ENCODE assay signal across 10 cellular contexts in the genomic region with DNA sequence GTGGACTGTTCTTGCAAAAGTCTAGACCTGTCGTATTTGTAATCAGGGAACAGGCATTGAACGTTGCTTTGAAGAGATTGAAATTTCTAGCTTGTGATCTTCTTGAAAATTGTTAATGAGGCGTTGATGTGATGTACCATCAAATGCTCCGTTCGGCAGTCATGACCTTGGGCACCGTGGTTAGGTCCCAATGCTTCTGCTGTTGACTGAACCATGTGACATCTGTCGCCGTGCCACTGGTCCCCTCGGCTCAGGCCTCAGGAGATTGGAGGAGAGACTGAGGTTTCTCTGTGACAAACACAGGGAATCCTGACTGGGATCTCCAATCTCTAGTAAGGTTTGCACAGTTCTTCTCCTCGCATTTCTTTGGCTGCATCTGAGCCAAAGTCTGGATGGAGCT. TPM values are rescaled to one million over a fixed set of nuclear protein-coding genes. Genes with fewer than 3 reads are reported as not detected.
DNase-seq lines count a peak whose midpoint lies in the region; ATAC-seq, FAIRE-seq and TF ChIP-seq lines count a peak whose summit lies in the region.
"Had no signal": no experiment of that assay in that cellular context is flagged by ENCODE, and none has a peak within 500 bp of the region (broad histone marks: within the 10 kb centered on the region; RNA-seq: fewer than 3 reads in every experiment).

No MANE protein-coding gene starts in this region.

- H3K4me1 Mint-ChIP-seq in activated T-helper 2 cell treated with anti-CD3 and anti-CD28 coated beads, Interferon-gamma antibody, Interleukin-2, Interleukin-4, amounts not matched to agents 10 μg/mL and 5 μg/mL and 100 μg/mL, durations not matched to agents 14 hours and 24 hours and 36 hours (ENCODE audit: low read depth), result peaks cover 50% of the 10 kb centered on the region
- peaks cover 9% of the 10 kb centered on the region for H3K4me1 Mint-ChIP-seq in nephron progenitor cell

- TF ChIP-seq POLR2A in H54 (IDR thresholded peaks at IDR 0.05; ENCODE audit: low read depth, low read length), result no peak

- H3K79me2 ChIP-seq in DND-41 (ENCODE audit: insufficient read depth, low read length) (peaks cover 46% of the 10 kb centered on the region), MM.1S (ENCODE audit: low read length) (peaks cover 80% of the 10 kb centered on the region)

- H3K36me3 Mint-ChIP-seq in activated T-helper 2 cell treated with anti-CD3 and anti-CD28 coated beads, Interferon-gamma antibody, Interleukin-2, Interleukin-4, amounts not matched to agents 10 μg/mL and 5 μg/mL and 100 μg/mL, durations not matched to agents 14 hours and 24 hours and 36 hours (ENCODE audit: low read depth), result peaks cover 61% of the 10 kb centered on the region
- no peaks in the 10 kb centered on the region for H3K36me3 Mint-ChIP-seq in nephron progenitor cell (ENCODE audit: low read depth)

- no peak for FAIRE-seq in H54 (lab: Jason Lieb, UNC)
- FAIRE-seq: G401.6 had no signal

- no peaks in the 10 kb centered on the region for H3K27me3 Mint-ChIP-seq in activated T-helper 2 cell treated with anti-CD3 and anti-CD28 coated beads, Interferon-gamma antibody, Interleukin-2, Interleukin-4, amounts not matched to agents 10 μg/mL and 5 μg/mL and 100 μg/mL, durations not matched to agents 14 hours and 24 hours and 36 hours (ENCODE audit: low read depth)
- H3K27me3 Mint-ChIP-seq in nephron progenitor cell (ENCODE audit: low read depth, poor library complexity), result peaks cover 58% of the 10 kb centered on the region

- peaks cover 21% of the 10 kb centered on the region for H3F3A ChIP-seq in MM.1S (ENCODE audit: insufficient read depth, low read length)

- no peaks in the 10 kb centered on the region for H3K27me3 ChIP-seq in DND-41 (ENCODE audit: insufficient read depth, low read length, poor library complexity)
- H3K27me3 ChIP-seq in MM.1S (replicated peaks; ENCODE audit: insufficient read depth, low read length), result no peaks in the 10 kb centered on the region
- no peaks in the 10 kb centered on the region for H3K27me3 ChIP-seq in neutrophil

- peaks cover 52% of the 10 kb centered on the region for H3K4me1 ChIP-seq in DND-41 (ENCODE audit: insufficient read depth, low read length)
- peaks cover 24% of the 10 kb centered on the region for H3K4me1 ChIP-seq in MM.1S (ENCODE audit: low read length)
- peaks cover 63 to 69% of the 10 kb centered on the region in 2 experiments for H3K4me1 ChIP-seq in neutrophil (ENCODE audit: control insufficient read depth in 1 of 2, insufficient read depth in 1 of 2, low read depth in 1 of 2, low read length in 1 of 2)

- peak overlapping the region; percentile 81 for H3K27ac ChIP-seq in DND-41 (ENCODE audit: low read length)
- H3K27ac ChIP-seq in MM.1S (ENCODE audit: low read length), result no peak overlapping the region
- H3K27ac ChIP-seq in neutrophil, result peak overlapping the region; percentile 99

- H4K20me1 ChIP-seq in DND-41 (ENCODE audit: insufficient read depth, low read length), result peaks cover 67% of the 10 kb centered on the region
- peaks cover 9% of the 10 kb centered on the region; the same call in 1 of the 2 replicates for H4K20me1 ChIP-seq in MM.1S (ENCODE audit: insufficient read depth, low read length)

- peak overlapping the region; percentile 20 to 62; a peak in 3 of 4 replicates for H3K4me3 ChIP-seq in DND-41 (ENCODE audit: low read depth in 1 of 2, low read length in 2 of 2)
- peak overlapping the region; percentile 73; the same call in 1 of the 2 replicates for H3K4me3 ChIP-seq in MM.1S (ENCODE audit: low read length)
- H3K4me3 ChIP-seq in neutrophil (ENCODE audit: low read depth in 1 of 2, low read length in 1 of 2), result peak overlapping the region; percentile 65 to 81

- in situ Hi-C loops in ACHN (cut with HindIII; ENCODE audit: low pct_ligation_motif_present, low pct_unique_long_range_greater_than_20kb, low sequenced_read_pairs), result no loop called here

- ATAC-seq in DND-41 (ENCODE audit: insufficient read depth, low read depth), result no peak
- no peak for ATAC-seq in HG02642 (IDR thresholded peaks at IDR 0.05; ENCODE audit: poor library complexity, unreplicated experiment)

- intact Hi-C loops in activated T-helper 2 cell treated with anti-CD3 and anti-CD28 coated beads, Interferon-gamma antibody, Interleukin-2, Interleukin-4, amounts not matched to agents 10 μg/mL and 5 μg/mL and 100 μg/mL, durations not matched to agents 14 hours and 24 hours and 36 hours (cut with micrococcal nuclease), result loop anchor here (1.0 to 5.0 kb wide), 2 partner anchors 72 to 180 kb away; partner anchors contain the start of gene RNF207

- H3K36me3 ChIP-seq in DND-41 (ENCODE audit: insufficient read depth, low read length) (peaks cover 23% of the 10 kb centered on the region; the same call in 1 of the 2 replicates), MM.1S (replicated peaks; ENCODE audit: insufficient read depth, low read length) (0 out of 2 replicates have a peak, but pooled peaks cover 5% of the 10 kb centered on the region), neutrophil (no peaks in the 10 kb centered on the region)

- peak overlapping the region; percentile 98 for H3K4me3 Mint-ChIP-seq in activated T-helper 2 cell treated with anti-CD3 and anti-CD28 coated beads, Interferon-gamma antibody, Interleukin-2, Interleukin-4, amounts not matched to agents 10 μg/mL and 5 μg/mL and 100 μg/mL, durations not matched to agents 14 hours and 24 hours and 36 hours (ENCODE audit: low read depth)
- H3K4me3 Mint-ChIP-seq in nephron progenitor cell, result no peak overlapping the region

- H3K9me3 ChIP-seq in DND-41 (ENCODE audit: insufficient read depth, low read length, severe bottlenecking), result no peaks in the 10 kb centered on the region
- H3K9me3 ChIP-seq in MM.1S (replicated peaks; ENCODE audit: insufficient read depth, low read length), result no peaks in the 10 kb centered on the region
- no peaks in the 10 kb centered on the region for H3K9me3 ChIP-seq in neutrophil

- no peak for TF ChIP-seq CTCF in DND-41 (IDR thresholded peaks at IDR 0.05; ENCODE audit: borderline replicate concordance, extremely low read depth, low read length, poor library complexity, severe bottlenecking)
- no peak for TF ChIP-seq CTCF in MM.1S (IDR thresholded peaks at IDR 0.05; ENCODE audit: low read length)
- no peak for TF ChIP-seq CTCF in neutrophil (IDR thresholded peaks at IDR 0.05)
- no peak for TF ChIP-seq CTCF in nephron progenitor cell (IDR thresholded peaks at IDR 0.05)

- H3K9ac ChIP-seq in DND-41 (ENCODE audit: low read depth, low read length) (peak overlapping the region; percentile 54), MM.1S (ENCODE audit: low read length) (no peak overlapping the region)

- H3K9me2 ChIP-seq in MM.1S (replicated peaks; ENCODE audit: insufficient read depth, low read length), result no peaks in the 10 kb centered on the region

- peak; percentile 27 for DNase-seq in DND-41
- DNase-seq in MM.1S, result no peak
- DNase-seq in activated T-helper 2 cell treated with anti-CD3 and anti-CD28 coated beads, Interferon-gamma antibody, Interleukin-2, Interleukin-4, amounts not matched to agents 10 μg/mL and 5 μg/mL and 100 μg/mL, durations not matched to agents 14 hours and 24 hours and 36 hours (ENCODE audit: low spot score), result peak; percentile 26
- DNase-seq in nephron progenitor cell, result no peak
- DNase-seq in ACHN, result no peak
- DNase-seq in H54 (ENCODE audit: insufficient read length, low spot score), result no peak
- DNase-seq: NCI-H1417 had no signal

- peak overlapping the region; percentile 71 for H3K4me2 ChIP-seq in DND-41 (ENCODE audit: insufficient read depth, low read length)
- H3K4me2 ChIP-seq in MM.1S (ENCODE audit: low read depth, low read length), result peak overlapping the region; percentile 96; the same call in 1 of the 2 replicates

- H2AFZ ChIP-seq in DND-41 (ENCODE audit: low read depth, low read length) (no peak overlapping the region), MM.1S (ENCODE audit: low read length) (no peak overlapping the region)

- H3K9me3 Mint-ChIP-seq in activated T-helper 2 cell treated with anti-CD3 and anti-CD28 coated beads, Interferon-gamma antibody, Interleukin-2, Interleukin-4, amounts not matched to agents 10 μg/mL and 5 μg/mL and 100 μg/mL, durations not matched to agents 14 hours and 24 hours and 36 hours, result no peaks in the 10 kb centered on the region
- H3K9me3 Mint-ChIP-seq in nephron progenitor cell, result no peaks in the 10 kb centered on the region

- H3K27ac Mint-ChIP-seq in activated T-helper 2 cell treated with anti-CD3 and anti-CD28 coated beads, Interferon-gamma antibody, Interleukin-2, Interleukin-4, amounts not matched to agents 10 μg/mL and 5 μg/mL and 100 μg/mL, durations not matched to agents 14 hours and 24 hours and 36 hours, result peak overlapping the region; percentile 97
- H3K27ac Mint-ChIP-seq in nephron progenitor cell, result no peak overlapping the region

RNA-seq across cellular contexts. Expression of gene KCNAB2, which starts 18.1 kb away (rescaled TPM):
- total RNA-seq in activated T-helper 2 cell treated with anti-CD3 and anti-CD28 coated beads, Interferon-gamma antibody, Interleukin-2, Interleukin-4, amounts not matched to agents 10 μg/mL and 5 μg/mL and 100 μg/mL, durations not matched to agents 14 hours and 24 hours and 36 hours, result 307 and 312 TPM in 2 replicates

RNA-seq across cellular contexts. Expression of gene NPHP4, which starts 35.4 kb away (rescaled TPM):
- total RNA-seq in activated T-helper 2 cell treated with anti-CD3 and anti-CD28 coated beads, Interferon-gamma antibody, Interleukin-2, Interleukin-4, amounts not matched to agents 10 μg/mL and 5 μg/mL and 100 μg/mL, durations not matched to agents 14 hours and 24 hours and 36 hours, result 19.0 and 20.2 TPM in 2 replicates

Comparison
In these comparisons a context has a peak if more than half of its experiments do, and no peak if none do; other contexts are left out.
1. DNase-seq: peak in DND-41 (single experiment) and activated T-helper 2 cell treated with anti-CD3 and anti-CD28 coated beads, Interferon-gamma antibody, Interleukin-2, Interleukin-4, amounts not matched to agents 10 μg/mL and 5 μg/mL and 100 μg/mL, durations not matched to agents 14 hours and 24 hours and 36 hours (single experiment); none in MM.1S (single experiment), nephron progenitor cell (single experiment), ACHN (single experiment) and H54 (single experiment).
2. Peak in every context shown above with its lines, with median percentiles within 50 percentile points of each other: H3K4me3 ChIP-seq.